In genomic region chr10:7409045-7409731, GRCh38 we compare ENCODE assay signal across 8 cellular contexts. TPM values are rescaled to one million over a fixed set of nuclear protein-coding genes. Genes with fewer than 3 reads are reported as not detected.
A peak's percentile ranks its signal among the peaks of the same experiment; 100 is the strongest.
DNase-seq lines count a peak whose midpoint lies in the region; ATAC-seq and TF ChIP-seq lines count a peak whose summit lies in the region.

No MANE protein-coding gene starts in this region.

- H3F3A ChIP-seq in DOHH2 (ENCODE audit: control insufficient read depth, insufficient read depth), result peaks cover 9% of the 10 kb centered on the region

- H3K4me2 ChIP-seq in DOHH2 (ENCODE audit: low read length), result peak overlapping the region; percentile 100

- H3K27me3 ChIP-seq in DOHH2 (ENCODE audit: control insufficient read depth, low read length) (peaks cover 26% of the 10 kb centered on the region), left ventricle myocardium inferior (ENCODE audit: low read depth) (no peaks in the 10 kb centered on the region)

- 0 out of 2 replicates have a peak, but pooled peaks cover 4% of the 10 kb centered on the region for H4K20me1 ChIP-seq in DOHH2 (ENCODE audit: control insufficient read depth, insufficient read depth, low read depth, low read length)

- no peaks in the 10 kb centered on the region for H3K9me3 ChIP-seq in DOHH2 (ENCODE audit: control insufficient read depth, insufficient read depth, low read length)
- H3K9me3 ChIP-seq in left ventricle myocardium inferior (replicated peaks), result no peaks in the 10 kb centered on the region

- H3K4me1 ChIP-seq in DOHH2 (ENCODE audit: control insufficient read depth, low read length) (peaks cover 28% of the 10 kb centered on the region), left ventricle myocardium inferior (peaks cover 83% of the 10 kb centered on the region)

- no peak for TF ChIP-seq CTCF in DOHH2 (IDR thresholded peaks at IDR 0.05; ENCODE audit: low read depth, low read length, poor library complexity, severe bottlenecking)
- no peak for TF ChIP-seq CTCF in left ventricle myocardium inferior (IDR thresholded peaks at IDR 0.05; ENCODE audit: borderline replicate concordance)

- no peaks in the 10 kb centered on the region for H3K9me2 ChIP-seq in DOHH2 (replicated peaks; ENCODE audit: control insufficient read depth, low read length)

- H3K27ac ChIP-seq in DOHH2 (ENCODE audit: low read depth, low read length), result no peak overlapping the region
- H3K27ac ChIP-seq in left ventricle myocardium inferior (replicated peaks), result peak overlapping the region; percentile 87

- peaks cover 65% of the 10 kb centered on the region for H3K79me2 ChIP-seq in DOHH2 (ENCODE audit: control insufficient read depth, low read length)

- ATAC-seq in GM21515 (IDR thresholded peaks at IDR 0.05; ENCODE audit: unreplicated experiment) (peak; percentile 36), sciatic nerve (peak; percentile 27)

- intact Hi-C loops in left ventricle myocardium inferior (cut with micrococcal nuclease) (loop anchor here (5.0 kb wide), 1 partner anchor 147 kb away; no protein-coding TSS in a partner anchor), sciatic nerve (cut with DNase I) (no loop called here)

- no peaks in the 10 kb centered on the region for H3K36me3 ChIP-seq in DOHH2 (ENCODE audit: control insufficient read depth, low read length)
- H3K36me3 ChIP-seq in left ventricle myocardium inferior, result no peaks in the 10 kb centered on the region

- H3K4me3 ChIP-seq in DOHH2 (ENCODE audit: low read length), result peak overlapping the region; percentile 93
- peak overlapping the region; percentile 92 for H3K4me3 ChIP-seq in left ventricle myocardium inferior

- DNase-seq in NAMALWA (ENCODE audit: low spot score) (peak; percentile 81), left ventricle myocardium inferior (peak; percentile 29), sciatic nerve (ENCODE audit: low spot score) (peak; percentile 67), HuH-7 (ENCODE audit: low spot score) (no peak), NCI-H2196 treated with DMSO at 0.1 percent for 48 hours (lab: John Stamatoyannopoulos, UW; ENCODE audit: unreplicated experiment) (no peak)
- DNase-seq in activated T-helper 9 cell treated with anti-CD3 and anti-CD28 coated beads, Interleukin-2, amount 50 U/mL, for 16 hours (ENCODE audit: low read depth), result peak; percentile 29

RNA-seq across cellular contexts. Expression of gene SFMBT2, which starts 1.6 kb away (rescaled TPM):
- total RNA-seq in left ventricle myocardium inferior (11.0 TPM), sciatic nerve (14.6 TPM)

Comparison
In these comparisons a context has a peak if more than half of its experiments do, and no peak if none do; other contexts are left out.
1. DNase-seq: peak in NAMALWA (single experiment), activated T-helper 9 cell treated with anti-CD3 and anti-CD28 coated beads, Interleukin-2, amount 50 U/mL, for 16 hours (single experiment), left ventricle myocardium inferior (single experiment) and sciatic nerve (single experiment); none in HuH-7 (single experiment) and NCI-H2196 treated with DMSO at 0.1 percent for 48 hours (single experiment).